Comparison of ENCODE assay signal across 23 cellular contexts in the genomic region with DNA sequence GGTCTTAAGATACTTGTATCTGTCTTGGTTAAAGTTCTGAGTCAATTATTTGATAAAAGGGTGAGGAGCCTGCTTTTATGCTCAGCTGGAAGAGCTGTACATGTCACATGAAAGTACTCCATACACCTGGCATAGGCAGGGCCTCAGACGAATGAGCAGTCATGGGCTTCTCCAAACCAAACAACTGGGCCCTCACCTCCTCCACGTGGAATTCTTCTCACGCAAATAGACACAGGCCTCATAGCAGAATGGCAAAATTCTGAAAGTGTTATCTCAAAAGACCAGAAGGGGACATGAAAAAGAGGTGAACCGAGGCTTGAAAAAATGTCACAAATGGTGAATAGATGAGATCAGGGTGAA. TPM values are rescaled to one million over a fixed set of nuclear protein-coding genes. Genes with fewer than 3 reads are reported as not detected.
DNase-seq lines count a peak whose midpoint lies in the region; ATAC-seq and TF ChIP-seq lines count a peak whose summit lies in the region.
"Had no signal": no experiment of that assay in that cellular context is flagged by ENCODE, and none has a peak within 500 bp of the region (broad histone marks: within the 10 kb centered on the region; RNA-seq: fewer than 3 reads in every experiment).

No MANE protein-coding gene starts in this region.

- ATAC-seq in Right ventricle myocardium inferior (no peak), GM21576 (IDR thresholded peaks at IDR 0.05; ENCODE audit: unreplicated experiment) (peak; percentile 16)
- ATAC-seq: activated CD8-positive, alpha-beta T cell treated with anti-CD3 and anti-CD28 coated beads, Interleukin-2, amount 10 ng/mL, durations not matched to agents 7 days and 5 days; activated naive CD8-positive, alpha-beta T cell treated with anti-CD3 and anti-CD28 coated beads, Interleukin-2, amount 50 U/mL, for 24 hours; esophagus mucosa had no signal

- intact Hi-C loops in left ventricle myocardium inferior (cut with micrococcal nuclease) (no loop called here), Right ventricle myocardium inferior (cut with DNase I) (no loop called here)

- H3K36me3 ChIP-seq in left ventricle myocardium inferior (no peaks in the 10 kb centered on the region), SJCRH30 (no peaks in the 10 kb centered on the region)
- H3K36me3 ChIP-seq: MG63, prostate gland, suprapubic skin, WERI-Rb-1 had no signal

- H3K4me3 ChIP-seq in left ventricle myocardium inferior (no peak overlapping the region), SJCRH30 (no peak overlapping the region)
- H3K4me3 ChIP-seq: MG63, prostate gland, suprapubic skin had no signal

- peak overlapping the region; percentile 57 for H3K27ac Mint-ChIP-seq in osteocyte (ENCODE audit: unreplicated experiment)
- H3K27ac Mint-ChIP-seq: activated CD8-positive, alpha-beta T cell treated with anti-CD3 and anti-CD28 coated beads, Interleukin-2, amount 10 ng/mL, durations not matched to agents 7 days and 5 days; activated naive CD8-positive, alpha-beta T cell treated with anti-CD3 and anti-CD28 coated beads, Interleukin-2, amount 50 U/mL, for 24 hours; activated T-helper 1 cell treated with anti-CD3 and anti-CD28 coated beads, Interleukin-12 subunit alpha, Interleukin-12 subunit beta, Interleukin-2, Interleukin-4 antibody, amounts not matched to agents 30 ng/mL and 10 ng/mL and 1 ng/mL, durations not matched to agents 14 hours and 24 hours and 36 hours; HFFc6 had no signal

- no peak overlapping the region for H3K4me3 Mint-ChIP-seq in osteocyte (ENCODE audit: unreplicated experiment)
- H3K4me3 Mint-ChIP-seq: activated CD8-positive, alpha-beta T cell treated with anti-CD3 and anti-CD28 coated beads, Interleukin-2, amount 10 ng/mL, durations not matched to agents 7 days and 5 days; activated naive CD8-positive, alpha-beta T cell treated with anti-CD3 and anti-CD28 coated beads, Interleukin-2, amount 50 U/mL, for 24 hours; activated T-helper 1 cell treated with anti-CD3 and anti-CD28 coated beads, Interleukin-12 subunit alpha, Interleukin-12 subunit beta, Interleukin-2, Interleukin-4 antibody, amounts not matched to agents 30 ng/mL and 10 ng/mL and 1 ng/mL, durations not matched to agents 14 hours and 24 hours and 36 hours; HFFc6 had no signal

- peaks cover 36% of the 10 kb centered on the region for H3K4me1 Mint-ChIP-seq in osteocyte (ENCODE audit: unreplicated experiment)

- H3K27me3 ChIP-seq in left ventricle myocardium inferior (ENCODE audit: low read depth) = no peaks in the 10 kb centered on the region
- no peaks in the 10 kb centered on the region for H3K27me3 ChIP-seq in SJCRH30
- H3K27me3 ChIP-seq: MG63, suprapubic skin had no signal

- no peaks in the 10 kb centered on the region for H3K9me3 Mint-ChIP-seq in osteocyte (ENCODE audit: unreplicated experiment)
- H3K9me3 Mint-ChIP-seq: activated naive CD8-positive, alpha-beta T cell treated with anti-CD3 and anti-CD28 coated beads, Interleukin-2, amount 50 U/mL, for 24 hours; activated T-helper 1 cell treated with anti-CD3 and anti-CD28 coated beads, Interleukin-12 subunit alpha, Interleukin-12 subunit beta, Interleukin-2, Interleukin-4 antibody, amounts not matched to agents 30 ng/mL and 10 ng/mL and 1 ng/mL, durations not matched to agents 14 hours and 24 hours and 36 hours; HFFc6 had no signal

- H3K27ac ChIP-seq in left ventricle myocardium inferior (replicated peaks) (peak overlapping the region; percentile 56), SJCRH30 (peak overlapping the region; percentile 99)
- H3K27ac ChIP-seq: prostate gland, RWPE1, suprapubic skin, WERI-Rb-1 had no signal

- TF ChIP-seq CTCF in left ventricle myocardium inferior (IDR thresholded peaks at IDR 0.05; ENCODE audit: borderline replicate concordance) (no peak), osteocyte (IDR thresholded peaks at IDR 0.05) (no peak)

- H3K4me1 ChIP-seq in left ventricle myocardium inferior (peaks cover 25% of the 10 kb centered on the region), SJCRH30 (peaks cover 43% of the 10 kb centered on the region)
- H3K4me1 ChIP-seq: prostate gland, suprapubic skin had no signal

- peaks cover 9% of the 10 kb centered on the region for H3K27me3 Mint-ChIP-seq in osteocyte (ENCODE audit: unreplicated experiment)

- DNase-seq in left ventricle myocardium inferior (no peak), Right ventricle myocardium inferior (ENCODE audit: missing footprints) (no peak), SJCRH30 (peak in 1 of 2 experiments; percentile 37), osteocyte (ENCODE audit: extremely low spot score, unreplicated experiment) (peak; percentile 10), midbrain (lab: John Stamatoyannopoulos, UW) (no peak), iPS-NIHi11 (ENCODE audit: low spot score) (no peak), cerebellar nuclear complex (lab: John Stamatoyannopoulos, UW) (no peak)
- DNase-seq: activated CD8-positive, alpha-beta T cell treated with anti-CD3 and anti-CD28 coated beads, Interleukin-2, amount 10 ng/mL, durations not matched to agents 7 days and 5 days; activated naive CD8-positive, alpha-beta T cell treated with anti-CD3 and anti-CD28 coated beads, Interleukin-2, amount 50 U/mL, for 24 hours; HFFc6; MG63; NCI-H2081 treated with DMSO at 0.1 percent for 48 hours; WERI-Rb-1 had no signal

- H3K9me3 ChIP-seq in left ventricle myocardium inferior (replicated peaks) (no peaks in the 10 kb centered on the region), SJCRH30 (replicated peaks) (no peaks in the 10 kb centered on the region)
- H3K9me3 ChIP-seq: MG63, prostate gland, suprapubic skin had no signal

- H3K36me3 Mint-ChIP-seq in osteocyte (ENCODE audit: unreplicated experiment) = no peaks in the 10 kb centered on the region

RNA-seq across cellular contexts. Expression of gene FAM240B, which starts 48.6 kb away (rescaled TPM):
- total RNA-seq in left ventricle myocardium inferior (not detected), Right ventricle myocardium inferior (not detected), osteocyte (not detected in 2 replicates)
- 0.30 TPM in 1 of 2 replicates, not detected in the other for total RNA-seq in SJCRH30 (2014; rRNA removed; shearing (Covaris generic))
- total RNA-seq: activated CD8-positive, alpha-beta T cell treated with anti-CD3 and anti-CD28 coated beads, Interleukin-2, amount 10 ng/mL, durations not matched to agents 7 days and 5 days; activated T-helper 1 cell treated with anti-CD3 and anti-CD28 coated beads, Interleukin-12 subunit alpha, Interleukin-12 subunit beta, Interleukin-2, Interleukin-4 antibody, amounts not matched to agents 30 ng/mL and 10 ng/mL and 1 ng/mL, durations not matched to agents 14 hours and 24 hours and 36 hours; bronchial epithelial cell; esophagus mucosa; glomerular endothelial cell; HFFc6; lung microvascular endothelial cell; suprapubic skin; T-helper 1 cell treated with Interleukin-12 subunit alpha and Interleukin-12 subunit beta and Interleukin-4 antibody, amounts not matched to agents 30 ng/mL and 1 ng/mL, for 36 hours had no signal

RNA-seq across cellular contexts. Expression of gene ANKRD18A, which starts 51.0 kb away (rescaled TPM):
- total RNA-seq in left ventricle myocardium inferior = 2.6 TPM
- total RNA-seq in Right ventricle myocardium inferior = 2.9 TPM
- total RNA-seq in SJCRH30 (2014; rRNA removed; shearing (Covaris generic)) = 9.8 and 10.5 TPM in 2 replicates
- 14.2 and 14.6 TPM in 2 replicates for total RNA-seq in osteocyte
- total RNA-seq: lung microvascular endothelial cell had no signal
